In genomic region chr6:44554901-44555300, GRCh38 we compare ENCODE assay signal across 27 cellular contexts.
"Had no signal": no experiment of that assay in that cellular context is flagged by ENCODE, and none has a peak within 500 bp of the region (broad histone marks: within the 10 kb centered on the region; RNA-seq: fewer than 3 reads in every experiment).

No MANE protein-coding gene starts in this region.

- H3K4me3 ChIP-seq: cardiac muscle cell, SJCRH30 had no signal

- ATAC-seq: activated CD4-positive, alpha-beta T cell treated with anti-CD3 and anti-CD28 coated beads for 36 hours; activated CD8-positive, alpha-beta T cell treated with anti-CD3 and anti-CD28 coated beads for 36 hours; activated T-cell treated with anti-CD3 and anti-CD28 coated beads, Interleukin-2, amount 50 U/mL, for 72 hours; Panc1; Right ventricle myocardium inferior had no signal

- H3K36me3 ChIP-seq: brain microvascular endothelial cell, cardiac muscle cell, SJCRH30, WERI-Rb-1 had no signal

- H3K9ac ChIP-seq: KMS-11, SK-N-SH had no signal

- H3K4me2 ChIP-seq: KMS-11, SK-N-SH had no signal

- H3K9me3 ChIP-seq: SJCRH30, SK-N-SH had no signal

- H3K9me2 ChIP-seq: SK-N-SH had no signal

- H3K27ac ChIP-seq: brain microvascular endothelial cell, cardiac muscle cell, KMS-11, SJCRH30, WERI-Rb-1 had no signal

- DNase-seq: activated CD4-positive, alpha-beta T cell treated with anti-CD3 and anti-CD28 coated beads for 36 hours; activated CD4-positive, alpha-beta T cell treated with anti-CD3 and anti-CD28 coated beads, Interleukin-2, amount 50 U/mL, for 1 hour; activated CD8-positive, alpha-beta memory T cell treated with anti-CD3 and anti-CD28 coated beads, Interleukin-2, amount 50 U/mL, for 4 hours; activated CD8-positive, alpha-beta T cell treated with anti-CD3 and anti-CD28 coated beads for 36 hours; activated gamma-delta T cell treated with Interleukin-2 at 50 U/mL for 16 hours; activated naive CD4-positive, alpha-beta T cell treated with anti-CD3 and anti-CD28 coated beads, Interleukin-2, amount 10 ng/mL, durations not matched to agents 7 days and 5 days; activated naive CD8-positive, alpha-beta T cell treated with anti-CD3 and anti-CD28 coated beads for 36 hours; activated T-cell treated with anti-CD3 and anti-CD28 coated beads, Interleukin-2, amount 50 U/mL, for 72 hours; brain microvascular endothelial cell; NCI-H1092; NCI-H1417; NCI-H1930; NCI-H2171; NCI-H226; NCI-H526; NCI-H82; NK-92 treated with Interleukin-12 subunit alpha and Interleukin-12 subunit beta, amount 100 ng/mL, for 24 hours; OCI-M1; RPMI8226; SJCRH30; SK-N-SH; T-helper 1 cell; WERI-Rb-1 had no signal

- H3K27me3 ChIP-seq: brain microvascular endothelial cell, cardiac muscle cell, SJCRH30 had no signal
